In the genomic region with DNA sequence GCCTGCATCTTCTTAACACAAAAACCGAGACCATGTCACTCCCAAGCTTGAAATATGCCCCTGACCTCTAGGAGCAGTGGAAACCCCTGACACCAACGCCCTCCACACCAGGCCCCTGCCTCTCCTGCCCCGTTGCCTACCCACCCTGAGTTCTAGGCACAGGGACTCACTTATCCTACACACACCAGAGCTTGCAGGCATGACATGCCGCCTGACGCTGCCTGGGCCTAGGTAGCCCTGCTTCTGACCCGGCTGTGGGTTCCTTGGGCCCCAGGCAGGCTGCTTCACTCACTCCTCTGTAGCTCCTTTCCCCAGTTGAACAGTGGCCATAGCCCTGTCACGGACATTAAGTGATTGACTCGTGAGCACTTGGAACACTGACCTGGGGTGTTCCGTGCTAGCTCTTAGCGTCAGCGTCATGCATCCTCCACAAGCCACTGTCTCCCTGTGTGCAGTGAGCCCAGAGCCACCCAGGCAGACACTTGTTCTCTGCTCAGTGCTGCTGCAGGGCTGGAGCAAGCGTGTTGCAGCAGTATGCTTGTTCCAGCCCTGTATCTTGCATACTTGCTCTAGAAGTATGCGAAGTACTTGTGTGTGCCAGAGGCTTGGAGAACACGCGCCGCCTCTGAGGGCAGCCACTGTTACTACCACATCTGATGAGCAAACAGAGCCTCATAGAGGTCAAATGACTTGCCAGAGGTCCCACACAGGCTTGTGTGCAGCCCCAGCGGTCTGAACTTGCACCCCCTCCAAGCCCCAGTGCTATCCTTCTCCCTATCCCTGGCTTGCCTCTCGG, we compare ENCODE assay signal across 1 cellular context.
TF ChIP-seq lines count a peak whose summit lies in the region.

No MANE protein-coding gene starts in this region.

TF ChIP-seq in HepG2, 621 proteins besides CTCF, POLR2A, EP300 and RAD21 (continued from another document):
- TF ChIP-seq, protein P1, sequence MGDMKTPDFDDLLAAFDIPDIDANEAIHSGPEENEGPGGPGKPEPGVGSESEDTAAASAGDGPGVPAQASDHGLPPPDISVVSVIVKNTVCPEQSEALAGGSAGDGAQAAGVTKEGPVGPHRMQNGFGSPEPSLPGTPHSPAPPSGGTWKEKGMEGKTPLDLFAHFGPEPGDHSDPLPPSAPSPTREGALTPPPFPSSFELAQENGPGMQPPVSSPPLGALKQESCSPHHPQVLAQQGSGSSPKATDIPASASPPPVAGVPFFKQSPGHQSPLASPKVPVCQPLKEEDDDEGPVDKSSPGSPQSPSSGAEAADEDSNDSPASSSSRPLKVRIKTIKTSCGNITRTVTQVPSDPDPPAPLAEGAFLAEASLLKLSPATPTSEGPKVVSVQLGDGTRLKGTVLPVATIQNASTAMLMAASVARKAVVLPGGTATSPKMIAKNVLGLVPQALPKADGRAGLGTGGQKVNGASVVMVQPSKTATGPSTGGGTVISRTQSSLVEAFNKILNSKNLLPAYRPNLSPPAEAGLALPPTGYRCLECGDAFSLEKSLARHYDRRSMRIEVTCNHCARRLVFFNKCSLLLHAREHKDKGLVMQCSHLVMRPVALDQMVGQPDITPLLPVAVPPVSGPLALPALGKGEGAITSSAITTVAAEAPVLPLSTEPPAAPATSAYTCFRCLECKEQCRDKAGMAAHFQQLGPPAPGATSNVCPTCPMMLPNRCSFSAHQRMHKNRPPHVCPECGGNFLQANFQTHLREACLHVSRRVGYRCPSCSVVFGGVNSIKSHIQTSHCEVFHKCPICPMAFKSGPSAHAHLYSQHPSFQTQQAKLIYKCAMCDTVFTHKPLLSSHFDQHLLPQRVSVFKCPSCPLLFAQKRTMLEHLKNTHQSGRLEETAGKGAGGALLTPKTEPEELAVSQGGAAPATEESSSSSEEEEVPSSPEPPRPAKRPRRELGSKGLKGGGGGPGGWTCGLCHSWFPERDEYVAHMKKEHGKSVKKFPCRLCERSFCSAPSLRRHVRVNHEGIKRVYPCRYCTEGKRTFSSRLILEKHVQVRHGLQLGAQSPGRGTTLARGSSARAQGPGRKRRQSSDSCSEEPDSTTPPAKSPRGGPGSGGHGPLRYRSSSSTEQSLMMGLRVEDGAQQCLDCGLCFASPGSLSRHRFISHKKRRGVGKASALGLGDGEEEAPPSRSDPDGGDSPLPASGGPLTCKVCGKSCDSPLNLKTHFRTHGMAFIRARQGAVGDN (CRISPR knock-in tag; IDR thresholded peaks at IDR 0.05) = peak; percentile 52
- TF ChIP-seq GPN1 (CRISPR knock-in tag; IDR thresholded peaks at IDR 0.05; ENCODE audit: borderline replicate concordance) = no peak
- TF ChIP-seq, protein P2, sequence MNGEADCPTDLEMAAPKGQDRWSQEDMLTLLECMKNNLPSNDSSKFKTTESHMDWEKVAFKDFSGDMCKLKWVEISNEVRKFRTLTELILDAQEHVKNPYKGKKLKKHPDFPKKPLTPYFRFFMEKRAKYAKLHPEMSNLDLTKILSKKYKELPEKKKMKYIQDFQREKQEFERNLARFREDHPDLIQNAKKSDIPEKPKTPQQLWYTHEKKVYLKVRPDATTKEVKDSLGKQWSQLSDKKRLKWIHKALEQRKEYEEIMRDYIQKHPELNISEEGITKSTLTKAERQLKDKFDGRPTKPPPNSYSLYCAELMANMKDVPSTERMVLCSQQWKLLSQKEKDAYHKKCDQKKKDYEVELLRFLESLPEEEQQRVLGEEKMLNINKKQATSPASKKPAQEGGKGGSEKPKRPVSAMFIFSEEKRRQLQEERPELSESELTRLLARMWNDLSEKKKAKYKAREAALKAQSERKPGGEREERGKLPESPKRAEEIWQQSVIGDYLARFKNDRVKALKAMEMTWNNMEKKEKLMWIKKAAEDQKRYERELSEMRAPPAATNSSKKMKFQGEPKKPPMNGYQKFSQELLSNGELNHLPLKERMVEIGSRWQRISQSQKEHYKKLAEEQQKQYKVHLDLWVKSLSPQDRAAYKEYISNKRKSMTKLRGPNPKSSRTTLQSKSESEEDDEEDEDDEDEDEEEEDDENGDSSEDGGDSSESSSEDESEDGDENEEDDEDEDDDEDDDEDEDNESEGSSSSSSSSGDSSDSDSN (CRISPR knock-in tag; IDR thresholded peaks at IDR 0.05) = peak; percentile 36; the same call in 1 of the 2 replicates
- TF ChIP-seq, protein P3, sequence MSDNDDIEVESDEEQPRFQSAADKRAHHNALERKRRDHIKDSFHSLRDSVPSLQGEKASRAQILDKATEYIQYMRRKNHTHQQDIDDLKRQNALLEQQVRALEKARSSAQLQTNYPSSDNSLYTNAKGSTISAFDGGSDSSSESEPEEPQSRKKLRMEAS (IDR thresholded peaks at IDR 0.05) = peak; percentile 24; the same call in 1 of the 2 replicates
- TF ChIP-seq, protein P4, sequence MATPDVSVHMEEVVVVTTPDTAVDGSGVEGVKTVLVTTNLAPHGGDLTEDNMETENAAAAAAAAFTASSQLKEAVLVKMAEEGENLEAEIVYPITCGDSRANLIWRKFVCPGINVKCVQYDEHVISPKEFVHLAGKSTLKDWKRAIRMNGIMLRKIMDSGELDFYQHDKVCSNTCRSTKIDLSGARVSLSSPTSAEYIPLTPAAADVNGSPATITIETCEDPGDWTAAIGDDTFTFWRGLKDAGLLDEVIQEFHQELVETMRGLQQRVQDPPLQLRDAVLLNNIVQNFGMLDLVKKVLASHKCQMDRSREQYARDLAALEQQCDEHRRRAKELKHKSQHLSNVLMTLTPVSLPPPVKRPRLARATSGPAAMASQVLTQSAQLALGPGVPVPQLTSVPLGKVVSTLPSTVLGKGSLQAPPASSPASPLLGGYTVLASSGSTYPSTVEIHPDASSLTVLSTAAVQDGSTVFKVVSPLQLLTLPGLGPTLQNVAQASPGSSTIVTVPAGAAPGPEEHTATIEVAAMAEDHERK (CRISPR knock-in tag; IDR thresholded peaks at IDR 0.05; ENCODE audit: low read depth) = no peak
- no peak for TF ChIP-seq SRSF9 (IDR thresholded peaks at IDR 0.05; ENCODE audit: borderline replicate concordance, insufficient read depth, low read depth, low read length, poor library complexity, severe bottlenecking)
- no peak for TF ChIP-seq ZNF44 (CRISPR knock-in tag; IDR thresholded peaks at IDR 0.05)
- 0 out of 2 replicates have a peak, but pooled peaks have one; percentile 28 for TF ChIP-seq NR2F6 (IDR thresholded peaks at IDR 0.05)
- TF ChIP-seq NR2F6 (CRISPR knock-in tag; IDR thresholded peaks at IDR 0.05) = peak; percentile 63; the same call in 1 of the 2 replicates
- no peak for TF ChIP-seq ATM (IDR thresholded peaks at IDR 0.05; ENCODE audit: borderline replicate concordance)
- TF ChIP-seq SOX13 (IDR thresholded peaks at IDR 0.05) = no peak
- no peak for TF ChIP-seq SOX13 (CRISPR knock-in tag; conservative IDR thresholded peaks at IDR 0.05 in 1 of 2, IDR thresholded peaks at IDR 0.05 in 1 of 2)
- TF ChIP-seq ZNF788 (CRISPR knock-in tag; IDR thresholded peaks at IDR 0.05; ENCODE audit: borderline replicate concordance) = peak; percentile 18; the same call in 1 of the 2 replicates
- TF ChIP-seq MEIS1 (CRISPR knock-in tag; IDR thresholded peaks at IDR 0.05; ENCODE audit: borderline replicate concordance) = 0 out of 2 replicates have a peak, but pooled peaks have one; percentile 30
- TF ChIP-seq SP2 (CRISPR knock-in tag; IDR thresholded peaks at IDR 0.05) = no peak
- TF ChIP-seq ZNF441 (CRISPR knock-in tag; IDR thresholded peaks at IDR 0.05; ENCODE audit: borderline replicate concordance) = peak; percentile 63; the same call in 1 of the 2 replicates
- TF ChIP-seq, protein P5, sequence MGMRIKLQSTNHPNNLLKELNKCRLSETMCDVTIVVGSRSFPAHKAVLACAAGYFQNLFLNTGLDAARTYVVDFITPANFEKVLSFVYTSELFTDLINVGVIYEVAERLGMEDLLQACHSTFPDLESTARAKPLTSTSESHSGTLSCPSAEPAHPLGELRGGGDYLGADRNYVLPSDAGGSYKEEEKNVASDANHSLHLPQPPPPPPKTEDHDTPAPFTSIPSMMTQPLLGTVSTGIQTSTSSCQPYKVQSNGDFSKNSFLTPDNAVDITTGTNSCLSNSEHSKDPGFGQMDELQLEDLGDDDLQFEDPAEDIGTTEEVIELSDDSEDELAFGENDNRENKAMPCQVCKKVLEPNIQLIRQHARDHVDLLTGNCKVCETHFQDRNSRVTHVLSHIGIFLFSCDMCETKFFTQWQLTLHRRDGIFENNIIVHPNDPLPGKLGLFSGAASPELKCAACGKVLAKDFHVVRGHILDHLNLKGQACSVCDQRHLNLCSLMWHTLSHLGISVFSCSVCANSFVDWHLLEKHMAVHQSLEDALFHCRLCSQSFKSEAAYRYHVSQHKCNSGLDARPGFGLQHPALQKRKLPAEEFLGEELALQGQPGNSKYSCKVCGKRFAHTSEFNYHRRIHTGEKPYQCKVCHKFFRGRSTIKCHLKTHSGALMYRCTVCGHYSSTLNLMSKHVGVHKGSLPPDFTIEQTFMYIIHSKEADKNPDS (CRISPR knock-in tag; IDR thresholded peaks at IDR 0.05) = peak; percentile 99
- no peak for TF ChIP-seq MED1 (CRISPR knock-in tag; IDR thresholded peaks at IDR 0.05)
- no peak for TF ChIP-seq FOXA1 (IDR thresholded peaks at IDR 0.05)
- TF ChIP-seq FOXA1 (CRISPR knock-in tag; IDR thresholded peaks at IDR 0.05) = 0 out of 2 replicates have a peak, but pooled peaks have one; percentile 29
